In genomic region chr17:75454193-75454592, GRCh38 we compare ENCODE assay signal across 19 cellular contexts. TPM values are rescaled to one million over a fixed set of nuclear protein-coding genes. Genes with fewer than 3 reads are reported as not detected.
A peak's percentile ranks its signal among the peaks of the same experiment; 100 is the strongest.
DNase-seq lines count a peak whose midpoint lies in the region; ATAC-seq, FAIRE-seq and TF ChIP-seq lines count a peak whose summit lies in the region.
"Had no signal": no experiment of that assay in that cellular context is flagged by ENCODE, and none has a peak within 500 bp of the region (broad histone marks: within the 10 kb centered on the region; RNA-seq: fewer than 3 reads in every experiment).

No MANE protein-coding gene starts in this region.

- no peaks in the 10 kb centered on the region for H3K9me3 ChIP-seq in OCI-LY7 (ENCODE audit: low read length)
- H3K9me3 ChIP-seq in osteoblast (ENCODE audit: low read depth, low read length) = no peaks in the 10 kb centered on the region
- H3K9me3 ChIP-seq: esophagus muscularis mucosa had no signal

- H3K27ac ChIP-seq in OCI-LY7 (ENCODE audit: low read depth, low read length, poor library complexity, severe bottlenecking) (peak overlapping the region; percentile 46), osteoblast (ENCODE audit: low read depth, low read length) (no peak overlapping the region)
- H3K27ac ChIP-seq: SK-N-MC had no signal

- H3K4me2 ChIP-seq in OCI-LY7 (ENCODE audit: low read length) = peak overlapping the region; percentile 49
- H3K4me2 ChIP-seq in osteoblast (ENCODE audit: insufficient read depth, low read length) = no peak overlapping the region

- H3K9me2 ChIP-seq in OCI-LY7 (ENCODE audit: insufficient read depth, low read length) = no peaks in the 10 kb centered on the region

- no TSS peak for BruUV-seq in OCI-LY7 (replicated peaks; lab: Mats Ljungman, UMichigan)

- H2AFZ ChIP-seq in OCI-LY7 (ENCODE audit: low read length) (peak overlapping the region; percentile 28; the same call in 1 of the 2 replicates), osteoblast (ENCODE audit: low read length) (no peak overlapping the region)

- no peaks in the 10 kb centered on the region for H3K27me3 ChIP-seq in osteoblast (ENCODE audit: insufficient read depth, low read length)
- H3K27me3 ChIP-seq: esophagus muscularis mucosa had no signal

- DNase-seq in DMS79 (lab: John Stamatoyannopoulos, UW) (peak; percentile 89), GM19239 (ENCODE audit: insufficient read length, low spot score) (peak; percentile 35), OCI-LY7 (ENCODE audit: low spot score) (peak; percentile 76), kidney tubule cell (ENCODE audit: low spot score) (peak; percentile 92), osteoblast (ENCODE audit: insufficient read length, low spot score, missing footprints) (no peak)
- DNase-seq in activated CD4-positive, CD25-positive, alpha-beta regulatory T cell treated with anti-CD3 and anti-CD28 coated beads, Interleukin-2, amount 50 U/mL, for 72 hours = no peak
- no peak for DNase-seq in activated naive CD4-positive, alpha-beta T cell treated with anti-CD3 and anti-CD28 coated beads, Interleukin-2, amount 10 ng/mL, durations not matched to agents 7 days and 5 days
- DNase-seq: activated CD4-positive, CD25-positive, alpha-beta regulatory T cell; activated T-cell treated with anti-CD3 and anti-CD28 coated beads for 4 hours; amygdala; C1 segment of cervical spinal cord; cortex of kidney; hypothalamus; left ventricle myocardium superior; NCI-H2081 treated with DMSO at 0.1 percent for 48 hours had no signal

- H3K36me3 Mint-ChIP-seq in activated naive CD4-positive, alpha-beta T cell treated with anti-CD3 and anti-CD28 coated beads, Interleukin-2, amount 10 ng/mL, durations not matched to agents 7 days and 5 days = no peaks in the 10 kb centered on the region

- no peaks in the 10 kb centered on the region for H3K9me3 Mint-ChIP-seq in activated naive CD4-positive, alpha-beta T cell treated with anti-CD3 and anti-CD28 coated beads, Interleukin-2, amount 10 ng/mL, durations not matched to agents 7 days and 5 days

- H3K36me3 ChIP-seq in OCI-LY7 (ENCODE audit: insufficient read depth, low read length) (no peaks in the 10 kb centered on the region), osteoblast (ENCODE audit: insufficient read depth, low read length) (no peaks in the 10 kb centered on the region)
- H3K36me3 ChIP-seq: esophagus muscularis mucosa had no signal

- no peak for ATAC-seq in GM21717 (IDR thresholded peaks at IDR 0.05; ENCODE audit: unreplicated experiment)
- ATAC-seq: left ventricle myocardium superior had no signal

- FAIRE-seq in GM19239 (lab: Jason Lieb, UNC) = peak; percentile 67
- FAIRE-seq: G401.6 had no signal

- no peak overlapping the region for H3K27ac Mint-ChIP-seq in activated naive CD4-positive, alpha-beta T cell treated with anti-CD3 and anti-CD28 coated beads, Interleukin-2, amount 10 ng/mL, durations not matched to agents 7 days and 5 days

- H3K4me1 Mint-ChIP-seq in activated naive CD4-positive, alpha-beta T cell treated with anti-CD3 and anti-CD28 coated beads, Interleukin-2, amount 10 ng/mL, durations not matched to agents 7 days and 5 days = peaks cover 37% of the 10 kb centered on the region

- peaks cover 7% of the 10 kb centered on the region; the same call in 1 of the 2 replicates for H3K79me2 ChIP-seq in OCI-LY7 (ENCODE audit: insufficient read depth, low read depth, low read length)
- peaks cover 23% of the 10 kb centered on the region for H3K79me2 ChIP-seq in osteoblast (ENCODE audit: insufficient read depth, low read length)

- CTCF ChIA-PET in OCI-LY7 (lab: Charles Lee; ENCODE audit: unreplicated experiment) = interaction anchor here (1.0 kb wide), 1 partner anchor 33 kb away, joined by 3 read pairs; no protein-coding TSS in a partner anchor
- CTCF ChIA-PET in activated naive CD4-positive, alpha-beta T cell treated with anti-CD3 and anti-CD28 coated beads, Interleukin-2, amount 10 ng/mL, durations not matched to agents 7 days and 5 days (lab: Charles Lee) = interaction anchor here (0.8 kb wide), 1 partner anchor 182 kb away, joined by 3 read pairs; no protein-coding TSS in a partner anchor

- TF ChIP-seq CTCF in OCI-LY7 (conservative IDR thresholded peaks at IDR 0.05; ENCODE audit: low read length) (no peak), osteoblast (IDR thresholded peaks at IDR 0.05; ENCODE audit: extremely low read depth, low read depth, low read length) (no peak)

- POLR2A ChIA-PET in OCI-LY7 (lab: Charles Lee) = interaction anchor here (1.1 to 2.1 kb wide), 4 partner anchors 8 to 203 kb away, joined by 3 to 6 read pairs (median 4); no protein-coding TSS in a partner anchor

- H3K4me3 Mint-ChIP-seq in activated naive CD4-positive, alpha-beta T cell treated with anti-CD3 and anti-CD28 coated beads, Interleukin-2, amount 10 ng/mL, durations not matched to agents 7 days and 5 days = no peak overlapping the region

- H3K4me3 ChIP-seq in OCI-LY7 (ENCODE audit: low read depth, low read length, poor library complexity, severe bottlenecking) = no peak overlapping the region
- no peak overlapping the region for H3K4me3 ChIP-seq in osteoblast (ENCODE audit: insufficient read depth, low read length)
- H3K4me3 ChIP-seq: esophagus muscularis mucosa, SK-N-MC had no signal

- no peaks in the 10 kb centered on the region for H4K20me1 ChIP-seq in OCI-LY7 (ENCODE audit: insufficient read depth, low read length)
- no peaks in the 10 kb centered on the region for H4K20me1 ChIP-seq in osteoblast (ENCODE audit: insufficient read depth, low read length)

- peaks cover 18% of the 10 kb centered on the region for H3K27me3 Mint-ChIP-seq in activated naive CD4-positive, alpha-beta T cell treated with anti-CD3 and anti-CD28 coated beads, Interleukin-2, amount 10 ng/mL, durations not matched to agents 7 days and 5 days

- intact Hi-C loops in OCI-LY7 (cut with micrococcal nuclease; ENCODE audit: unreplicated experiment) = no loop called here

- peaks cover 43% of the 10 kb centered on the region for H3K4me1 ChIP-seq in OCI-LY7 (ENCODE audit: insufficient read depth, low read length, poor library complexity, severe bottlenecking)
- peaks cover 15% of the 10 kb centered on the region for H3K4me1 ChIP-seq in osteoblast (ENCODE audit: insufficient read depth, low read length)

RNA-seq across cellular contexts. Expression of gene TMEM94, which starts 2.2 kb away (rescaled TPM):
- 36.9 and 60.6 TPM in 2 replicates for total RNA-seq in OCI-LY7 (2014; rRNA removed; shearing (Covaris generic))
- total RNA-seq in OCI-LY7 (2022) (109 and 121 TPM in 2 replicates), osteoblast (33.3 and 38.0 TPM in 2 replicates)

RNA-seq across cellular contexts. Expression of gene GRB2, which starts 48.7 kb away (rescaled TPM):
- total RNA-seq in OCI-LY7 (2014; rRNA removed; shearing (Covaris generic)) = 240 and 244 TPM in 2 replicates
- total RNA-seq in OCI-LY7 (2022) (294 and 308 TPM in 2 replicates), osteoblast (68.8 and 69.0 TPM in 2 replicates)

Comparison
In these comparisons a context has a peak if more than half of its experiments do, and no peak if none do; other contexts are left out.
1. DNase-seq: peak in DMS79 (single experiment), GM19239 (single experiment), OCI-LY7 (single experiment) and kidney tubule cell (single experiment); none in activated CD4-positive, CD25-positive, alpha-beta regulatory T cell treated with anti-CD3 and anti-CD28 coated beads, Interleukin-2, amount 50 U/mL, for 72 hours (single experiment), osteoblast (single experiment) and activated naive CD4-positive, alpha-beta T cell treated with anti-CD3 and anti-CD28 coated beads, Interleukin-2, amount 10 ng/mL, durations not matched to agents 7 days and 5 days (single experiment).